Comparison of ENCODE assay signal across 8 cellular contexts in the genomic region with DNA sequence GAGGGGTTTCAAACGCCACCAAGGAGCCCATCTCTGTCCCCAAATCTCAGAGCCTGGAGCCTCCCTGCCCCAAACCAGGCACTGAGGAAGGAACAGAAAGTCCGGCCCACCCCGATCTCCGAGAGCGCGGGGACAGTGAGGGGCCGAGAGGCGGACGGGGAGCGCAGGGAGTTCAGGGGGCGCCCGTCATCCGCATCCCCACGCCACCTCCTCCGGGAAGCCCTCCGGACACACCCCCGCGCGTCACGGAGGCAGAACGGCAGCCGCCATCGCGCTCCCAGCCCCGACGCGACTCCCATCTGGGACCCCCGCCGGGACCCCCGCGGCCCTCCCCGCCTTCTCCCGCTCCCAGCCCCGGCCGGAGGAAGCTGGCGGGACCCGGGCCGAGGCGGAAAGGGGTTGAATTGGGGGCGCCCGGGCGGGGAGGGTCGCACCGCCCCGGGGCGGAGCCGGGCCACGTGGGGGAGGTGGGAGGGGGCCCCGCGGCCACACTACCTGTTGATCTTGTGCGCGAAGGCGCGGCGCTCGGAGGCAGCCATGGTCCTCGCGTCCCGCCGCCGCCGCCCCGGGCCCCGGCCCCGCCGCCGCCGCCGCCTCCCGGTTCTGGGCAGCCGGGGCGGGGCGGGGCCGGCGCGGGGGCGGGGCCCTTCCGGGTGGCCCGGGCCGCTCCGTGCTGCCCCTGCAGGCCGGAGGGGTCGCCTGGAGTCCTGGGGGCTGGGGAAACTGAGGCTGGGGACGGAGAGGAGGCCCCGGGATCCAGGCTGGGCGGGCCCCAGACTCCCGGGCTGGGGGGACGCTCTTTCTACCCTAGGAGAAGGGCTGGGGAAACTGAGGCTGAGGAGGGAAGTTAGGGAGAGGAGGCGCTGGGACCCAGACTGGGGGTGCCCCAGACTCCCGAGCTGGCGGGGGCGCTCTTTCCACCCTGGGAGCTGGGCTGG. TPM values are rescaled to one million over a fixed set of nuclear protein-coding genes. Genes with fewer than 3 reads are reported as not detected.
A peak's percentile ranks its signal among the peaks of the same experiment; 100 is the strongest.
DNase-seq lines count a peak whose midpoint lies in the region; ATAC-seq, FAIRE-seq and TF ChIP-seq lines count a peak whose summit lies in the region.

Gene DOCK6, minus strand, starts transcription at position 623 of the 938 bp plus-strand sequence. Its CDS starts 84 bp downstream, at position 539.

- H3K9me3 ChIP-seq in GM12878 (replicated peaks; ENCODE audit: control insufficient read depth, insufficient read depth, low read length) (no peaks in the 10 kb centered on the region), iPS-18c (ENCODE audit: control insufficient read depth, insufficient read depth, low read length) (no peaks in the 10 kb centered on the region)

- WGBS in GM12878 (ENCODE audit: insufficient coverage, insufficient replicate concordance, low lambda C conversion rate, missing lambda C conversion rate): 2% methylated on average over 18 of the region's 92 CpGs

- DNase-seq in GM03348 (ENCODE audit: low spot score) (peak; percentile 93), NB4 (ENCODE audit: low read depth) (peak; percentile 37), GM12878 (ENCODE audit: low read depth, low spot score) (no peak), NCI-H128 (lab: John Stamatoyannopoulos, UW; ENCODE audit: unreplicated experiment) (no peak), NCI-H345 (lab: John Stamatoyannopoulos, UW) (no peak)

- H3K79me2 ChIP-seq in GM12878 (ENCODE audit: control insufficient read depth, insufficient read depth, low read length): no peaks in the 10 kb centered on the region

- TF ChIP-seq RAD21 in GM12878 (IDR thresholded peaks at IDR 0.05; ENCODE audit: insufficient read depth, low read depth, low read length): no peak

- ATAC-seq in GM12878: peak; percentile 78
- ATAC-seq in GM21423 (IDR thresholded peaks at IDR 0.05; ENCODE audit: unreplicated experiment): no peak

- H3K4me3 ChIP-seq in NB4 (ENCODE audit: low read depth, low read length) (peak within 1 kb of the TSS; percentile 42), GM12878 (peak within 1 kb of the TSS; percentile 86), iPS-18c (ENCODE audit: insufficient read depth, low read depth, low read length) (peak within 1 kb of the TSS; percentile 81), skin epidermis (peak within 1 kb of the TSS; percentile 59 to 88 (median 69))

- TF ChIP-seq POLR2A in NB4 (IDR thresholded peaks at IDR 0.05; ENCODE audit: extremely low read depth, insufficient read length) (no peak), GM12878 (IDR thresholded peaks at IDR 0.05; ENCODE audit: low read depth, low read length) (peak; percentile 76)

- no peaks in the 10 kb centered on the region for H3K36me3 ChIP-seq in GM12878 (ENCODE audit: control insufficient read depth in 2 of 2, insufficient read depth in 2 of 2, low read length in 1 of 2)

- H2AFZ ChIP-seq in GM12878 (ENCODE audit: control insufficient read depth, low read depth, low read length): peak within 1 kb of the TSS; percentile 80

- H3K27me3 ChIP-seq in GM12878 (replicated peaks in 1 of 2; ENCODE audit: control insufficient read depth in 2 of 2, insufficient read depth in 2 of 2, low read length in 1 of 2): no peaks in the 10 kb centered on the region

- no peaks in the 10 kb centered on the region for H4K20me1 ChIP-seq in GM12878 (ENCODE audit: control insufficient read depth, insufficient read depth)

- intact Hi-C loops in GM12878 (cut with micrococcal nuclease; ENCODE audit: unreplicated experiment): no loop called here

- H3K27ac ChIP-seq in GM12878 (ENCODE audit: control insufficient read depth, insufficient read depth) (no peak within 1 kb of the TSS), skin epidermis (peak within 1 kb of the TSS; percentile 52 to 94 (median 82))

- BruUV-seq in GM12878 (replicated peaks; lab: Mats Ljungman, UMichigan): no TSS peak

- TF ChIP-seq CTCF in NB4 (IDR thresholded peaks at IDR 0.05; ENCODE audit: low read depth, low read length): peak; percentile 21
- TF ChIP-seq CTCF in GM12878 (IDR thresholded peaks at IDR 0.05 in 2 of 3, conservative IDR thresholded peaks at IDR 0.05 in 1 of 3; ENCODE audit: control insufficient read depth in 2 of 3, extremely low read depth in 1 of 3, insufficient read depth in 1 of 3, low read depth in 3 of 3, low read length in 3 of 3): peak; percentile 33 to 55 (median 39)

- peaks cover 5% of the 10 kb centered on the region; the same call in 1 of the 2 replicates for H3K4me1 ChIP-seq in GM12878 (ENCODE audit: control insufficient read depth, insufficient read depth, low read length)

- RAD21 ChIA-PET in GM12878 (lab: Charles Lee; ENCODE audit: unreplicated experiment): interaction anchor here (0.6 to 1.0 kb wide), 3 partner anchors 18 to 893 kb away, joined by 3 to 5 read pairs (median 3); no protein-coding TSS in a partner anchor

- POLR2A ChIA-PET in GM12878 (lab: Charles Lee): interaction anchor here (0.6 kb wide), 1 partner anchor 22 kb away, joined by 3 read pairs; no protein-coding TSS in a partner anchor

- in situ Hi-C loops in GM12878 (cut with MboI): no loop called here

- peak within 1 kb of the TSS; percentile 95 for H3K4me2 ChIP-seq in GM12878 (ENCODE audit: control insufficient read depth, insufficient read depth)

- SMC1A ChIA-PET in GM12878 (lab: Charles Lee; ENCODE audit: uncharacterized antibody, unreplicated experiment): no interaction called here

- CTCF ChIA-PET in GM12878 (lab: Yijun Ruan, JAX): interaction anchor here (0.8 to 1.2 kb wide), 5 partner anchors 17 to 115 kb away, joined by 3 to 5 read pairs (median 3); no protein-coding TSS in a partner anchor

- no peak for TF ChIP-seq EP300 in GM12878 (IDR thresholded peaks at IDR 0.05; ENCODE audit: borderline replicate concordance in 1 of 2, control insufficient read depth in 1 of 2, low read depth in 2 of 2, low read length in 2 of 2)

- FAIRE-seq in GM12878 (lab: Jason Lieb, UNC): no peak

- peak within 1 kb of the TSS; percentile 58; the same call in 1 of the 2 replicates for H3K9ac ChIP-seq in GM12878 (ENCODE audit: control insufficient read depth, insufficient read depth, low read length)

TF ChIP-seq in GM12878, 131 proteins besides CTCF, POLR2A, EP300 and RAD21 (continues in another document):
- TF ChIP-seq TCF3 (IDR thresholded peaks at IDR 0.05; ENCODE audit: borderline replicate concordance, insufficient read depth, low read depth, low read length): no peak
- TF ChIP-seq SMAD1 (IDR thresholded peaks at IDR 0.05; ENCODE audit: low read depth, partially characterized antibody): no peak
- TF ChIP-seq TBL1XR1 (IDR thresholded peaks at IDR 0.05; ENCODE audit: low read depth, low read length): no peak
- TF ChIP-seq, protein P1, sequence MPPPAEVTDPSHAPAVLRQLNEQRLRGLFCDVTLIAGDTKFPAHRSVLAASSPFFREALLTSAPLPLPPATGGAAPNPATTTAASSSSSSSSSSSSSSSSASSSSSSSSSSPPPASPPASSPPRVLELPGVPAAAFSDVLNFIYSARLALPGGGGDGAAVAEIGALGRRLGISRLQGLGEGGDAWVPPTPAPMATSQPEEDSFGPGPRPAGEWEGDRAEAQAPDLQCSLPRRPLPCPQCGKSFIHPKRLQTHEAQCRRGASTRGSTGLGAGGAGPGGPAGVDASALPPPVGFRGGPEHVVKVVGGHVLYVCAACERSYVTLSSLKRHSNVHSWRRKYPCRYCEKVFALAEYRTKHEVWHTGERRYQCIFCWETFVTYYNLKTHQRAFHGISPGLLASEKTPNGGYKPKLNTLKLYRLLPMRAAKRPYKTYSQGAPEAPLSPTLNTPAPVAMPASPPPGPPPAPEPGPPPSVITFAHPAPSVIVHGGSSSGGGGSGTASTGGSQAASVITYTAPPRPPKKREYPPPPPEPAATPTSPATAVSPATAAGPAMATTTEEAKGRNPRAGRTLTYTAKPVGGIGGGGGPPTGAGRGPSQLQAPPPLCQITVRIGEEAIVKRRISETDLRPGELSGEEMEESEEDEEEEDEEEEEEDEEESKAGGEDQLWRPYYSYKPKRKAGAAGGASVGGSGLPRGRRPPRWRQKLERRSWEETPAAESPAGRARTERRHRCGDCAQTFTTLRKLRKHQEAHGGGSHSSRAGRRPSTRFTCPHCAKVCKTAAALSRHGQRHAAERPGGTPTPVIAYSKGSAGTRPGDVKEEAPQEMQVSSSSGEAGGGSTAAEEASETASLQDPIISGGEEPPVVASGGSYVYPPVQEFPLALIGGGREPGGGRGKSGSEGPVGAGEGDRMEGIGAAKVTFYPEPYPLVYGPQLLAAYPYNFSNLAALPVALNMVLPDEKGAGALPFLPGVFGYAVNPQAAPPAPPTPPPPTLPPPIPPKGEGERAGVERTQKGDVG (CRISPR knock-in tag; IDR thresholded peaks at IDR 0.05): no peak
- TF ChIP-seq SKIL (IDR thresholded peaks at IDR 0.05; ENCODE audit: low read depth, poor library complexity, severe bottlenecking): no peak

RNA-seq across cellular contexts. Expression of gene DOCK6, which starts in this region (rescaled TPM):
- total RNA-seq in GM12878 (2013; cell fraction: nucleolus; rRNA removed): 83.2 and 86.5 TPM in 2 replicates
- total RNA-seq in GM12878 (2014; rRNA removed): 5.0 TPM in 2 replicates
- total RNA-seq in GM12878 (2014; rRNA removed; fragmentation: Illumina TruSeq; extraction: Trizol): 2.9 and 3.1 TPM in 2 replicates
- total RNA-seq in GM12878 (2021): 23.2 and 24.8 TPM in 2 replicates
- 13.6 TPM for polyA plus RNA-seq in GM12878 (2011; ENCODE audit: low read depth)
- 3.0 and 5.8 TPM in 2 replicates for polyA plus RNA-seq in GM12878 (2011; rRNA removed)
- polyA plus RNA-seq in GM12878 (2011; cell fraction: cytosol; rRNA removed): 7.0 and 7.5 TPM in 2 replicates
- polyA plus RNA-seq in GM12878 (2011; cell fraction: nucleus; rRNA removed): 46.5 and 55.2 TPM in 2 replicates
- 14.6 and 17.2 TPM in 2 replicates for polyA plus RNA-seq in GM12878 (2012)
- 0.84 and 2.8 TPM in 2 replicates for polyA plus RNA-seq in GM12878 (2014; fragmentation: Illumina TruSeq; extraction: Trizol)
- 1 to 10 TPM in 1 of 2 experiments, under 1 TPM in 1; 0.76 to 1.8 TPM for polyA plus RNA-seq in GM12878 (2014; fragmentation: Nextera tagmentation; extraction: Ambion mirVana)
- polyA plus RNA-seq in GM12878 (2014; rRNA removed): 9.4 and 10.4 TPM in 2 replicates
- polyA plus RNA-seq in GM12878 (2016; fragmentation: Nextera tagmentation; extraction: Ambion mirVana): 1 to 10 TPM; 4.5 to 5.4 TPM
- 6.1 and 11.0 TPM in 2 replicates for polyA minus RNA-seq in GM12878 (2011; rRNA and poly(A)+ RNA removed)
- 6.9 and 9.2 TPM in 2 replicates for polyA minus RNA-seq in GM12878 (2011; cell fraction: cytosol; rRNA and poly(A)+ RNA removed)
- 9.7 and 12.2 TPM in 2 replicates for polyA minus RNA-seq in GM12878 (2011; cell fraction: nucleus; rRNA and poly(A)+ RNA removed)

Comparison
In these comparisons a context has a peak if more than half of its experiments do, and no peak if none do; other contexts are left out.
1. DNase-seq: peak in GM03348 (single experiment) and NB4 (single experiment); none in GM12878 (single experiment), NCI-H128 (single experiment) and NCI-H345 (single experiment).
2. Peak in every context shown above with its lines, with median percentiles within 50 percentile points of each other: H3K4me3 ChIP-seq.